ENCODE assay signal across 28 cellular contexts in the genomic region with DNA sequence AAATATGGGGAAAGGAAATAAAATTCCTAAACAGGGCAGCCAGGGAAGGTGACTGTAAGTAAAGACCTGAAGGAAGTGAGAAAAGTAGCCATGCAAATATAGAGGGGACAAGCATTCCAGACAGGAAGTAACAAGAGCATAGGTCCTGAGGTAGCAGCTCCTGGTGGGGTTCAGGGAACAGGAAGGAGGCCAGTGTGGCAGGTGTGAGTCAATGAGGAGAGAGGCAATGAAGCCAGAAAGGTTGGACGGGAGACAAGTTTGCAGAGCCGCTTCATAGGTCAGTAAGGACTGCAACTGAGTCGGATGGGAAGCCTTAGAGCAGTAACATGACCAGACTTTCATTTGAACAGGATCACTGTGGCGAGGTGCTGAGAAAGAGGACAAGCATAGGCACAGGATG.
DNase-seq lines count a peak whose midpoint lies in the region; ATAC-seq, FAIRE-seq and TF ChIP-seq lines count a peak whose summit lies in the region.
"Had no signal": no experiment of that assay in that cellular context is flagged by ENCODE, and none has a peak within 500 bp of the region (broad histone marks: within the 10 kb centered on the region; RNA-seq: fewer than 3 reads in every experiment).

No MANE protein-coding gene starts in this region.

- no peaks in the 10 kb centered on the region for H3K79me1 ChIP-seq in IMR-90 (ENCODE audit: low read depth in 1 of 2, low read length in 2 of 2)

- peaks cover 1% of the 10 kb centered on the region for H3K27me3 Mint-ChIP-seq in GM23338 (ENCODE audit: insufficient read depth, low read depth, poor library complexity)
- peaks cover 8% of the 10 kb centered on the region for H3K27me3 Mint-ChIP-seq in chondrocyte (ENCODE audit: low read depth)

- no peak overlapping the region for H3K18ac ChIP-seq in IMR-90 (ENCODE audit: low read depth, low read length)

- FAIRE-seq in K562 (lab: Jason Lieb, UNC), result no peak
- FAIRE-seq: A204.1, GM12878, GM12892, GM18507 had no signal

- POLR2A ChIA-PET in IMR-90 (lab: Charles Lee; ENCODE audit: unreplicated experiment) (interaction anchor here (0.5 kb wide), 1 partner anchor 181 kb away, joined by 8 read pairs; no protein-coding TSS in a partner anchor), K562 (lab: Yijun Ruan, JAX) (no interaction called here)

- H2BK5ac ChIP-seq in IMR-90 (ENCODE audit: low read depth, low read length, poor library complexity, severe bottlenecking), result no peak overlapping the region

- H3K9me1 ChIP-seq in IMR-90 (ENCODE audit: insufficient read depth, low read length), result no peaks in the 10 kb centered on the region; the same call in 1 of the 2 replicates
- H3K9me1 ChIP-seq in K562 (ENCODE audit: control insufficient read depth, insufficient read depth, low read length), result no peaks in the 10 kb centered on the region

- no peaks in the 10 kb centered on the region for H3K9me3 Mint-ChIP-seq in GM23338
- no peaks in the 10 kb centered on the region for H3K9me3 Mint-ChIP-seq in chondrocyte (ENCODE audit: low read depth)

- H4K20me1 ChIP-seq in GM23338 (replicated peaks; ENCODE audit: insufficient read depth), result no peaks in the 10 kb centered on the region
- H4K20me1 ChIP-seq in IMR-90 (ENCODE audit: insufficient read depth, low read length), result no peaks in the 10 kb centered on the region
- no peaks in the 10 kb centered on the region for H4K20me1 ChIP-seq in K562 (replicated peaks; ENCODE audit: control insufficient read depth, insufficient read depth, low read length)
- H4K20me1 ChIP-seq: BLaER1 had no signal

- H3K14ac ChIP-seq in IMR-90 (replicated peaks; ENCODE audit: low read depth, low read length), result no peak overlapping the region

- H3K56ac ChIP-seq in IMR-90 (ENCODE audit: extremely low read depth, insufficient read depth, low read length), result no peak overlapping the region

- no peak overlapping the region for H3K27ac ChIP-seq in GM23338 (ENCODE audit: low read depth)
- H3K27ac ChIP-seq in IMR-90 (ENCODE audit: insufficient read depth, low read length), result no peak overlapping the region
- H3K27ac ChIP-seq in K562 (ENCODE audit: extremely low read depth, low read depth, low read length), result no peak overlapping the region
- H3K27ac ChIP-seq: BLaER1 had no signal

- H4K91ac ChIP-seq in IMR-90 (ENCODE audit: insufficient read depth, low read depth, low read length), result peak overlapping the region; percentile 24; the same call in 1 of the 2 replicates

- H2AK5ac ChIP-seq in IMR-90 (ENCODE audit: low read depth, low read length), result no peak overlapping the region; the same call in 1 of the 2 replicates

- ATAC-seq in GM23338 (no peak), IMR-90 (ENCODE audit: low read depth) (no peak), K562 (no peak)
- ATAC-seq: GM12878 had no signal

- H4K8ac ChIP-seq in IMR-90 (ENCODE audit: low read depth in 2 of 2, low read length in 2 of 2), result no peak overlapping the region

- no peaks in the 10 kb centered on the region for H3K27me3 ChIP-seq in GM23338 (ENCODE audit: insufficient read depth)
- H3K27me3 ChIP-seq in IMR-90 (ENCODE audit: control insufficient read depth, insufficient read depth, low read length), result no peaks in the 10 kb centered on the region
- peaks cover 4% of the 10 kb centered on the region in 2 experiments; a peak in 2 of 5 replicates for H3K27me3 ChIP-seq in K562 (ENCODE audit: control insufficient read depth in 2 of 2, insufficient read depth in 2 of 2, low read length in 2 of 2)
- H3K27me3 ChIP-seq: BE2C, BLaER1 had no signal

- H3K36me3 Mint-ChIP-seq in GM23338 (ENCODE audit: low read depth), result no peaks in the 10 kb centered on the region
- no peaks in the 10 kb centered on the region for H3K36me3 Mint-ChIP-seq in chondrocyte (ENCODE audit: low read depth)
- H3K36me3 Mint-ChIP-seq: CD14-positive monocyte; CD4-positive, alpha-beta memory T cell; CD4-positive, CD25-positive, alpha-beta regulatory T cell; CD8-positive, alpha-beta memory T cell had no signal

- TF ChIP-seq RAD21 in IMR-90 (IDR thresholded peaks at IDR 0.05; ENCODE audit: low read length) (no peak), K562 (CRISPR knock-in tag; conservative IDR thresholded peaks at IDR 0.05 in 1 of 2, IDR thresholded peaks at IDR 0.05 in 1 of 2) (no peak)

- H3K9me2 ChIP-seq in GM23338 (ENCODE audit: insufficient read depth), result 0 out of 2 replicates have a peak, but pooled peaks cover 3% of the 10 kb centered on the region

- in situ Hi-C loops in IMR-90 (cut with MboI; ENCODE audit: low sequenced_read_pairs), result no loop called here
- in situ Hi-C loops in K562 (cut with MboI), result no loop called here

- H3K4me3 ChIP-seq in GM23338, result no peak overlapping the region
- H3K4me3 ChIP-seq in IMR-90 (ENCODE audit: insufficient read depth, low read depth, low read length), result no peak overlapping the region
- H3K4me3 ChIP-seq in K562, result no peak overlapping the region
- H3K4me3 ChIP-seq: BLaER1, GM12878 had no signal

- DNase-seq in GM23338 (ENCODE audit: low spot score) (peak; percentile 3), IMR-90 (no peak), K562 (ENCODE audit: extremely low read depth in 1 of 4, low spot score in 3 of 4) (no peak), kidney tubule cell (ENCODE audit: low spot score) (peak; percentile 61), HUDEP-2 (lab: John Stamatoyannopoulos, UW; ENCODE audit: unreplicated experiment in 76 of 76) (no peak), chondrocyte (ENCODE audit: low spot score) (no peak), NCI-H2029 (lab: John Stamatoyannopoulos, UW) (no peak)
- DNase-seq: 8988T; ACHN; BE2C; C1 segment of cervical spinal cord; CD4-positive, alpha-beta memory T cell; CD4-positive, CD25-positive, alpha-beta regulatory T cell; CD8-positive, alpha-beta memory T cell; COR-L47; DMS 273 treated with DMSO at 0.1 percent for 48 hours; DMS153; DMS53; DMS79; DND-41; EL; GDM1 had no signal

- no peak overlapping the region for H2BK15ac ChIP-seq in IMR-90 (ENCODE audit: low read depth, low read length)

- no peaks in the 10 kb centered on the region for H3K36me3 ChIP-seq in GM23338 (ENCODE audit: insufficient read depth)
- H3K36me3 ChIP-seq in IMR-90 (ENCODE audit: control insufficient read depth, insufficient read depth, low read length), result no peaks in the 10 kb centered on the region
- no peaks in the 10 kb centered on the region for H3K36me3 ChIP-seq in K562 (ENCODE audit: control insufficient read depth, insufficient read depth, low read length)
- H3K36me3 ChIP-seq: BE2C, BLaER1 had no signal

- 68% methylated on average over 3 of the region's 4 CpGs; no CpG with 5 or more reads in 1 of the 2 experiments for WGBS in IMR-90 (ENCODE audit: extremely low coverage in 2 of 2, insufficient read length in 1 of 2), 2 experiments
- 3% methylated on average over 4 of the region's 4 CpGs for WGBS in K562 (ENCODE audit: insufficient coverage, low coverage, missing lambda C conversion rate)

- no peak overlapping the region for H2BK120ac ChIP-seq in IMR-90 (ENCODE audit: low read depth, low read length)

- H3K23ac ChIP-seq in IMR-90 (ENCODE audit: low read depth, low read length), result no peak overlapping the region

- no peak overlapping the region for H3K4me2 ChIP-seq in GM23338
- no peak overlapping the region for H3K4me2 ChIP-seq in IMR-90 (ENCODE audit: low read depth, low read length)
- H3K4me2 ChIP-seq in K562 (ENCODE audit: insufficient read depth, low read length), result no peak overlapping the region
- H3K4me2 ChIP-seq: BLaER1 had no signal

- CTCF ChIA-PET in IMR-90 (lab: Yijun Ruan, JAX), result interaction anchor here (0.6 to 1.2 kb wide), 2 partner anchors 10 to 22 kb away, joined by 3 read pairs; no protein-coding TSS in a partner anchor
- CTCF ChIA-PET in K562 (lab: Yijun Ruan, JAX; ENCODE audit: low intra/inter-chr PET ratio), result no interaction called here

- H2AFZ ChIP-seq in GM23338 (peak overlapping the region; percentile 69; the same call in 1 of the 2 replicates), IMR-90 (replicated peaks; ENCODE audit: low read length, poor library complexity) (no peak overlapping the region), K562 (ENCODE audit: low read depth, low read length) (no peak overlapping the region)

- dilution Hi-C loops in IMR-90 (cut with HindIII; ENCODE audit: low sequenced_read_pairs, unreplicated experiment), result no loop called here

- TF ChIP-seq CTCF in GM23338 (conservative IDR thresholded peaks at IDR 0.05; ENCODE audit: low read depth in 2 of 2) (no peak), IMR-90 (conservative IDR thresholded peaks at IDR 0.05; ENCODE audit: low read depth, low read length) (no peak), K562 (IDR thresholded peaks at IDR 0.05 in 2 of 3, conservative IDR thresholded peaks at IDR 0.05 in 1 of 3; ENCODE audit: insufficient read depth in 2 of 3, low read depth in 1 of 3, low read length in 3 of 3) (no peak), chondrocyte (IDR thresholded peaks at IDR 0.05) (no peak)

- no peak overlapping the region for H2BK20ac ChIP-seq in IMR-90 (ENCODE audit: low read depth, low read length)

- H4K5ac ChIP-seq in IMR-90 (ENCODE audit: low read depth, low read length), result no peak overlapping the region

- no TSS peak for BruUV-seq in IMR-90 (replicated peaks; lab: Mats Ljungman, UMichigan)
- BruUV-seq in K562 (replicated peaks; lab: Mats Ljungman, UMichigan), result no TSS peak

- no peaks in the 10 kb centered on the region for H3K79me2 ChIP-seq in GM23338 (replicated peaks; ENCODE audit: insufficient read depth)
- H3K79me2 ChIP-seq in K562 (ENCODE audit: control insufficient read depth, insufficient read depth, low read length), result no peaks in the 10 kb centered on the region

- H3K27ac Mint-ChIP-seq in GM23338 (no peak overlapping the region), chondrocyte (ENCODE audit: unreplicated experiment) (no peak overlapping the region)
- H3K27ac Mint-ChIP-seq: CD4-positive, alpha-beta memory T cell; CD4-positive, CD25-positive, alpha-beta regulatory T cell; CD8-positive, alpha-beta memory T cell had no signal

- no peak for TF ChIP-seq POLR2A in IMR-90 (IDR thresholded peaks at IDR 0.05; ENCODE audit: low read depth, low read length)
- no peak for TF ChIP-seq POLR2A in K562 (conservative IDR thresholded peaks at IDR 0.05)

- intact Hi-C loops in IMR-90 (cut with micrococcal nuclease) (no loop called here), K562 (cut with micrococcal nuclease) (no loop called here)

- no peaks in the 10 kb centered on the region for H3K4me1 ChIP-seq in GM23338 (ENCODE audit: insufficient read depth)
- no peaks in the 10 kb centered on the region for H3K4me1 ChIP-seq in IMR-90 (ENCODE audit: control insufficient read depth, insufficient read depth, low read length)
- H3K4me1 ChIP-seq in K562 (replicated peaks in 1 of 2; ENCODE audit: control insufficient read depth in 2 of 2, insufficient read depth in 2 of 2, low read length in 2 of 2), result no peaks in the 10 kb centered on the region
- H3K4me1 ChIP-seq: BE2C had no signal

- H2AK9ac ChIP-seq in IMR-90 (replicated peaks; ENCODE audit: low read depth, low read length, poor library complexity), result no peak overlapping the region

- no peak for TF ChIP-seq EP300 in K562 (IDR thresholded peaks at IDR 0.05; ENCODE audit: low read length)

- H3F3A ChIP-seq in GM23338 (replicated peaks; ENCODE audit: low read depth), result no peaks in the 10 kb centered on the region

- H3K4ac ChIP-seq in IMR-90 (ENCODE audit: low read depth, low read length), result no peak overlapping the region

- H3K9me3 ChIP-seq in IMR-90 (ENCODE audit: control insufficient read depth, insufficient read depth, low read length), result no peaks in the 10 kb centered on the region
- H3K9me3 ChIP-seq in K562 (replicated peaks; ENCODE audit: control insufficient read depth, insufficient read depth, low read depth, low read length), result no peaks in the 10 kb centered on the region
- H3K9me3 ChIP-seq: BE2C had no signal

- H3K9ac ChIP-seq in IMR-90 (ENCODE audit: low read depth, low read length) (no peak overlapping the region), K562 (ENCODE audit: insufficient read depth in 1 of 2, low read depth in 2 of 2, low read length in 2 of 2) (no peak overlapping the region)
- H3K9ac ChIP-seq: BLaER1 had no signal

- no peak overlapping the region for H3K4me3 Mint-ChIP-seq in GM23338
- H3K4me3 Mint-ChIP-seq in chondrocyte (ENCODE audit: unreplicated experiment), result no peak overlapping the region
- H3K4me3 Mint-ChIP-seq: CD4-positive, alpha-beta memory T cell; CD4-positive, CD25-positive, alpha-beta regulatory T cell; CD8-positive, alpha-beta memory T cell had no signal

- no peaks in the 10 kb centered on the region; the same call in 2 of the 3 replicates for H3K4me1 Mint-ChIP-seq in GM23338
- no peaks in the 10 kb centered on the region for H3K4me1 Mint-ChIP-seq in chondrocyte (ENCODE audit: low read depth)
- H3K4me1 Mint-ChIP-seq: CD14-positive monocyte; CD4-positive, alpha-beta memory T cell; CD4-positive, CD25-positive, alpha-beta regulatory T cell; CD8-positive, alpha-beta memory T cell had no signal

Comparison
In these comparisons a context has a peak if more than half of its experiments do, and no peak if none do; other contexts are left out.
1. DNase-seq: peak in GM23338 (single experiment) and kidney tubule cell (single experiment); none in IMR-90 (single experiment), K562 (0 of 4), HUDEP-2 (0 of 76), chondrocyte (single experiment) and NCI-H2029 (single experiment).